ENCODE assay signal across 8 cellular contexts in genomic region chr6:37353761-37354525, GRCh38. TPM values are rescaled to one million over a fixed set of nuclear protein-coding genes. Genes with fewer than 3 reads are reported as not detected.
DNase-seq lines count a peak whose midpoint lies in the region; ATAC-seq and TF ChIP-seq lines count a peak whose summit lies in the region.

Gene RNF8, plus strand, starts transcription at chr6:37353983. Its CDS starts 182 bp downstream, at chr6:37354165.

- peaks cover 10% of the 10 kb centered on the region for H4K20me1 ChIP-seq in DOHH2 (ENCODE audit: control insufficient read depth, insufficient read depth, low read depth, low read length)

- peak; percentile 82 for ATAC-seq in GM21825 (IDR thresholded peaks at IDR 0.05; ENCODE audit: unreplicated experiment)
- peak; percentile 95 for ATAC-seq in RWPE2 (ENCODE audit: low read depth)
- peak; percentile 93 to 96 (median 96) for ATAC-seq in natural killer cell

- peak within 1 kb of the TSS; percentile 37 for H3K27ac ChIP-seq in DOHH2 (ENCODE audit: low read depth, low read length)
- peak within 1 kb of the TSS; percentile 17 for H3K27ac ChIP-seq in RWPE2 (ENCODE audit: poor library complexity, severe bottlenecking)

- H3K4me3 Mint-ChIP-seq in activated T-helper 2 cell treated with anti-CD3 and anti-CD28 coated beads, Interferon-gamma antibody, Interleukin-2, Interleukin-4, amounts not matched to agents 10 μg/mL and 5 μg/mL and 100 μg/mL, durations not matched to agents 14 hours and 24 hours and 36 hours (ENCODE audit: low read depth): peak within 1 kb of the TSS; percentile 93
- peak within 1 kb of the TSS; percentile 97 for H3K4me3 Mint-ChIP-seq in natural killer cell

- H3K36me3 Mint-ChIP-seq in activated T-helper 2 cell treated with anti-CD3 and anti-CD28 coated beads, Interferon-gamma antibody, Interleukin-2, Interleukin-4, amounts not matched to agents 10 μg/mL and 5 μg/mL and 100 μg/mL, durations not matched to agents 14 hours and 24 hours and 36 hours (ENCODE audit: low read depth): peaks cover 20% of the 10 kb centered on the region
- H3K36me3 Mint-ChIP-seq in natural killer cell: no peaks in the 10 kb centered on the region

- H3K4me3 ChIP-seq in DOHH2 (ENCODE audit: low read length) (peak within 1 kb of the TSS; percentile 97), RWPE2 (ENCODE audit: severe bottlenecking) (peak within 1 kb of the TSS; percentile 94)

- peaks cover 48% of the 10 kb centered on the region for H3K79me2 ChIP-seq in DOHH2 (ENCODE audit: control insufficient read depth, low read length)

- peaks cover 6% of the 10 kb centered on the region; the same call in 1 of the 2 replicates for H3K36me3 ChIP-seq in DOHH2 (ENCODE audit: control insufficient read depth, low read length)
- no peaks in the 10 kb centered on the region; the same call in 1 of the 2 replicates for H3K36me3 ChIP-seq in RWPE2 (ENCODE audit: low read depth)

- H3K9me3 ChIP-seq in DOHH2 (ENCODE audit: control insufficient read depth, insufficient read depth, low read length) (no peaks in the 10 kb centered on the region), RWPE2 (ENCODE audit: severe bottlenecking) (no peaks in the 10 kb centered on the region)

- no peaks in the 10 kb centered on the region for H3K9me3 Mint-ChIP-seq in activated T-helper 2 cell treated with anti-CD3 and anti-CD28 coated beads, Interferon-gamma antibody, Interleukin-2, Interleukin-4, amounts not matched to agents 10 μg/mL and 5 μg/mL and 100 μg/mL, durations not matched to agents 14 hours and 24 hours and 36 hours
- no peaks in the 10 kb centered on the region for H3K9me3 Mint-ChIP-seq in natural killer cell

- no peak for TF ChIP-seq CTCF in DOHH2 (IDR thresholded peaks at IDR 0.05; ENCODE audit: low read depth, low read length, poor library complexity, severe bottlenecking)
- TF ChIP-seq CTCF in RWPE2 (IDR thresholded peaks at IDR 0.05; ENCODE audit: poor library complexity, severe bottlenecking): no peak
- TF ChIP-seq CTCF in natural killer cell (IDR thresholded peaks at IDR 0.05): no peak

- no peaks in the 10 kb centered on the region for H3K27me3 ChIP-seq in DOHH2 (ENCODE audit: control insufficient read depth, low read length)
- H3K27me3 ChIP-seq in RWPE2 (ENCODE audit: insufficient read depth, poor library complexity, severe bottlenecking): no peaks in the 10 kb centered on the region

- no peaks in the 10 kb centered on the region for H3F3A ChIP-seq in DOHH2 (ENCODE audit: control insufficient read depth, insufficient read depth)

- H3K4me1 Mint-ChIP-seq in activated T-helper 2 cell treated with anti-CD3 and anti-CD28 coated beads, Interferon-gamma antibody, Interleukin-2, Interleukin-4, amounts not matched to agents 10 μg/mL and 5 μg/mL and 100 μg/mL, durations not matched to agents 14 hours and 24 hours and 36 hours (ENCODE audit: low read depth): peaks cover 22% of the 10 kb centered on the region
- H3K4me1 Mint-ChIP-seq in natural killer cell: peaks cover 50 to 51% of the 10 kb centered on the region in 2 donors

- H3K4me1 ChIP-seq in DOHH2 (ENCODE audit: control insufficient read depth, low read length): peaks cover 28% of the 10 kb centered on the region
- peaks cover 3% of the 10 kb centered on the region for H3K4me1 ChIP-seq in RWPE2 (ENCODE audit: insufficient read depth, poor library complexity, severe bottlenecking)

- peak within 1 kb of the TSS; percentile 61 for H3K4me2 ChIP-seq in DOHH2 (ENCODE audit: low read length)

- H3K9me2 ChIP-seq in DOHH2 (replicated peaks; ENCODE audit: control insufficient read depth, low read length): no peaks in the 10 kb centered on the region

- peak within 1 kb of the TSS; percentile 84 for H3K27ac Mint-ChIP-seq in activated T-helper 2 cell treated with anti-CD3 and anti-CD28 coated beads, Interferon-gamma antibody, Interleukin-2, Interleukin-4, amounts not matched to agents 10 μg/mL and 5 μg/mL and 100 μg/mL, durations not matched to agents 14 hours and 24 hours and 36 hours
- peak within 1 kb of the TSS; percentile 80 to 95 for H3K27ac Mint-ChIP-seq in natural killer cell

- no peaks in the 10 kb centered on the region for H3K27me3 Mint-ChIP-seq in activated T-helper 2 cell treated with anti-CD3 and anti-CD28 coated beads, Interferon-gamma antibody, Interleukin-2, Interleukin-4, amounts not matched to agents 10 μg/mL and 5 μg/mL and 100 μg/mL, durations not matched to agents 14 hours and 24 hours and 36 hours (ENCODE audit: low read depth)
- no peaks in the 10 kb centered on the region for H3K27me3 Mint-ChIP-seq in natural killer cell (ENCODE audit: low read depth in 2 of 2)

- intact Hi-C loops in activated T-helper 2 cell treated with anti-CD3 and anti-CD28 coated beads, Interferon-gamma antibody, Interleukin-2, Interleukin-4, amounts not matched to agents 10 μg/mL and 5 μg/mL and 100 μg/mL, durations not matched to agents 14 hours and 24 hours and 36 hours (cut with micrococcal nuclease): loop anchor here (2.0 kb wide), 1 partner anchor 29 kb away; no protein-coding TSS in a partner anchor
- intact Hi-C loops in natural killer cell (cut with micrococcal nuclease): no loop called here

- peak; percentile 82 to 88 for DNase-seq in Kasumi-1 (lab: John Stamatoyannopoulos, UW)
- peak; percentile 91 for DNase-seq in RWPE2 (ENCODE audit: low spot score)
- peak; percentile 88 for DNase-seq in activated T-helper 2 cell treated with anti-CD3 and anti-CD28 coated beads, Interferon-gamma antibody, Interleukin-2, Interleukin-4, amounts not matched to agents 10 μg/mL and 5 μg/mL and 100 μg/mL, durations not matched to agents 14 hours and 24 hours and 36 hours (ENCODE audit: low spot score)
- peak; percentile 80 for DNase-seq in fibroblast of peridontal ligament (ENCODE audit: extremely low read depth)
- DNase-seq in natural killer cell: peak; percentile 81
- peak; percentile 72 to 85 (median 80) for DNase-seq in stimulated activated naive CD4-positive, alpha-beta T cell (lab: John Stamatoyannopoulos, UW)

RNA-seq across cellular contexts. Expression of gene RNF8, which starts in this region (rescaled TPM):
- 28.5 and 32.0 TPM in 2 replicates for total RNA-seq in activated T-helper 2 cell treated with anti-CD3 and anti-CD28 coated beads, Interferon-gamma antibody, Interleukin-2, Interleukin-4, amounts not matched to agents 10 μg/mL and 5 μg/mL and 100 μg/mL, durations not matched to agents 14 hours and 24 hours and 36 hours
- 10 to 100 TPM; 11.4 to 18.2 (median 14.0) TPM for total RNA-seq in natural killer cell

Comparison
In these comparisons a context has a peak if more than half of its experiments do, and no peak if none do; other contexts are left out.
1. Peak in every context shown above with its lines: DNase-seq, ATAC-seq, H3K4me3 ChIP-seq and H3K27ac ChIP-seq.